2 cellular contexts compared by ENCODE assay signal in the genomic region with DNA sequence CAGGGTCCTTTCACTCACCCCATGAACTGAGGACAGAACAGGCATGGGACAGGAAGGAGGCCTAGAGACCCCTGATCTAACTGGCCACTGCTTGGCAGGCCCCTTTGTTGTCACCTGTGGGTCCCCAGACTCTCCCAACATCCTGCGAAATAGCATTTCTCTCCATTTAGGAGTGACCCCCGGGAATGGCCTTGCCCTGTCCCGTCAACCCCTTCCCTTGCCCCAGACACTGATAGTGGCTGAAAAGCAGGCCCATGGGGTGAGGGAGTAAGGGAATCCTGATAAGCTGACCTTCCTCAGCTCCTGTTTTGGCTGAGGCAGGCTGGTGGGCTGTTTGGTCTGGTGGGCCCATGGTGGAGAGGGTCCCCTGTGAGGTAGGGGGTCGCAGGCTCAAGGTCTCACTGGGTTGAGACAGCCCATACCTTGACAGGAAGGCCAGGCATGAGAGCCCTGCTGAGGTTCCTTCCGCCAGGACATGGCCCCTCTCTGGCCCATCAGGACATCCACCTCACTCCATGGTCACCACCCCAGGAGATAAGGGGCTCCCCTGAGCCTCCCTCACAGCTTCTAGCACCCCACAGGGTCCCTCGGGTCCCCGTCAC.
TF ChIP-seq lines count a peak whose summit lies in the region.

No MANE protein-coding gene starts in this region.

TF ChIP-seq in IMR-90, 13 proteins besides CTCF, POLR2A, EP300 and RAD21:
- TF ChIP-seq SMC3 (IDR thresholded peaks at IDR 0.05; ENCODE audit: low read depth, low read length) (no peak), CHD1 (IDR thresholded peaks at IDR 0.05; ENCODE audit: low read depth, low read length) (no peak), RFX5 (IDR thresholded peaks at IDR 0.05; ENCODE audit: low read depth, low read length) (no peak), CEBPB (IDR thresholded peaks at IDR 0.05; ENCODE audit: low read depth, low read length) (no peak), MAZ (IDR thresholded peaks at IDR 0.05; ENCODE audit: borderline replicate concordance, low read depth, low read length) (no peak), MXI1 (IDR thresholded peaks at IDR 0.05; ENCODE audit: borderline replicate concordance, low read depth, low read length) (no peak), MAFK (IDR thresholded peaks at IDR 0.05; ENCODE audit: low read depth, low read length) (no peak), RCOR1 (IDR thresholded peaks at IDR 0.05; ENCODE audit: insufficient replicate concordance, low read length) (no peak), NFE2L2 (IDR thresholded peaks at IDR 0.05; ENCODE audit: low read depth, low read length) (no peak), BHLHE40 (IDR thresholded peaks at IDR 0.05; ENCODE audit: low read depth, low read length) (no peak), FOS (IDR thresholded peaks at IDR 0.05; ENCODE audit: low read depth, low read length) (no peak)
- TF ChIP-seq, protein P1, sequence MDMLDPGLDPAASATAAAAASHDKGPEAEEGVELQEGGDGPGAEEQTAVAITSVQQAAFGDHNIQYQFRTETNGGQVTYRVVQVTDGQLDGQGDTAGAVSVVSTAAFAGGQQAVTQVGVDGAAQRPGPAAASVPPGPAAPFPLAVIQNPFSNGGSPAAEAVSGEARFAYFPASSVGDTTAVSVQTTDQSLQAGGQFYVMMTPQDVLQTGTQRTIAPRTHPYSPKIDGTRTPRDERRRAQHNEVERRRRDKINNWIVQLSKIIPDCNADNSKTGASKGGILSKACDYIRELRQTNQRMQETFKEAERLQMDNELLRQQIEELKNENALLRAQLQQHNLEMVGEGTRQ (IDR thresholded peaks at IDR 0.05; ENCODE audit: low read depth, low read length) = no peak
- TF ChIP-seq, protein P2, sequence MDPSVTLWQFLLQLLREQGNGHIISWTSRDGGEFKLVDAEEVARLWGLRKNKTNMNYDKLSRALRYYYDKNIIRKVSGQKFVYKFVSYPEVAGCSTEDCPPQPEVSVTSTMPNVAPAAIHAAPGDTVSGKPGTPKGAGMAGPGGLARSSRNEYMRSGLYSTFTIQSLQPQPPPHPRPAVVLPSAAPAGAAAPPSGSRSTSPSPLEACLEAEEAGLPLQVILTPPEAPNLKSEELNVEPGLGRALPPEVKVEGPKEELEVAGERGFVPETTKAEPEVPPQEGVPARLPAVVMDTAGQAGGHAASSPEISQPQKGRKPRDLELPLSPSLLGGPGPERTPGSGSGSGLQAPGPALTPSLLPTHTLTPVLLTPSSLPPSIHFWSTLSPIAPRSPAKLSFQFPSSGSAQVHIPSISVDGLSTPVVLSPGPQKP (IDR thresholded peaks at IDR 0.05; ENCODE audit: borderline replicate concordance, low read depth, low read length) = no peak

TF ChIP-seq in H1, 55 proteins besides CTCF, POLR2A, EP300 and RAD21:
- TF ChIP-seq, protein P1 (IDR thresholded peaks at IDR 0.05; ENCODE audit: low read length) = no peak
- no peak for TF ChIP-seq YY1 (IDR thresholded peaks at IDR 0.05; ENCODE audit: low read depth, low read length)
- TF ChIP-seq BACH1 (IDR thresholded peaks at IDR 0.05; ENCODE audit: low read length) = no peak
- no peak for TF ChIP-seq EGR1 (IDR thresholded peaks at IDR 0.05; ENCODE audit: borderline replicate concordance, low read depth, low read length)
TF ChIP-seq in H1: peak in this region for 0.
